Comparison of ENCODE assay signal across 6 cellular contexts in genomic region chr5:108975697-108976096, GRCh38.
"Had no signal": no experiment of that assay in that cellular context is flagged by ENCODE, and none has a peak within 500 bp of the region (broad histone marks: within the 10 kb centered on the region; RNA-seq: fewer than 3 reads in every experiment).

No MANE protein-coding gene starts in this region.

- H3K4me2 ChIP-seq: KMS-11 had no signal

- FAIRE-seq: HTR-8/SVneo had no signal

- DNase-seq: IMR-90, KBM-7, KG1 had no signal

- H3K9ac ChIP-seq: KMS-11 had no signal

- H3K27ac ChIP-seq: HL-60, KMS-11 had no signal
